Comparison of ENCODE assay signal across 1 cellular context in genomic region chr1:36134031-36134430, GRCh38.
TF ChIP-seq lines count a peak whose summit lies in the region.

No MANE protein-coding gene starts in this region.

TF ChIP-seq in GM23338, 12 proteins besides CTCF, POLR2A, EP300 and RAD21 (continued from another document):
- no peak for TF ChIP-seq REST (IDR thresholded peaks at IDR 0.05; ENCODE audit: unreplicated experiment)
- TF ChIP-seq EZH2phosphoT487 (IDR thresholded peaks at IDR 0.05; ENCODE audit: unreplicated experiment): no peak
- TF ChIP-seq ETS1 (IDR thresholded peaks at IDR 0.05): no peak
- no peak for TF ChIP-seq EZH2 (IDR thresholded peaks at IDR 0.05; ENCODE audit: low read depth, unreplicated experiment)
- no peak for TF ChIP-seq NANOG (IDR thresholded peaks at IDR 0.05; ENCODE audit: borderline replicate concordance)
- TF ChIP-seq STAT1 (IDR thresholded peaks at IDR 0.05; ENCODE audit: unreplicated experiment): no peak
- no peak for TF ChIP-seq ZNF114 (CRISPR knock-in tag; IDR thresholded peaks at IDR 0.05)
- no peak for TF ChIP-seq JUNB (IDR thresholded peaks at IDR 0.05; ENCODE audit: unreplicated experiment)
- TF ChIP-seq POLR2AphosphoS5 (IDR thresholded peaks at IDR 0.05; ENCODE audit: low read depth): no peak
- TF ChIP-seq ZNF462 (CRISPR knock-in tag; IDR thresholded peaks at IDR 0.05): no peak
